Comparison of ENCODE assay signal across 1 cellular context in the genomic region with DNA sequence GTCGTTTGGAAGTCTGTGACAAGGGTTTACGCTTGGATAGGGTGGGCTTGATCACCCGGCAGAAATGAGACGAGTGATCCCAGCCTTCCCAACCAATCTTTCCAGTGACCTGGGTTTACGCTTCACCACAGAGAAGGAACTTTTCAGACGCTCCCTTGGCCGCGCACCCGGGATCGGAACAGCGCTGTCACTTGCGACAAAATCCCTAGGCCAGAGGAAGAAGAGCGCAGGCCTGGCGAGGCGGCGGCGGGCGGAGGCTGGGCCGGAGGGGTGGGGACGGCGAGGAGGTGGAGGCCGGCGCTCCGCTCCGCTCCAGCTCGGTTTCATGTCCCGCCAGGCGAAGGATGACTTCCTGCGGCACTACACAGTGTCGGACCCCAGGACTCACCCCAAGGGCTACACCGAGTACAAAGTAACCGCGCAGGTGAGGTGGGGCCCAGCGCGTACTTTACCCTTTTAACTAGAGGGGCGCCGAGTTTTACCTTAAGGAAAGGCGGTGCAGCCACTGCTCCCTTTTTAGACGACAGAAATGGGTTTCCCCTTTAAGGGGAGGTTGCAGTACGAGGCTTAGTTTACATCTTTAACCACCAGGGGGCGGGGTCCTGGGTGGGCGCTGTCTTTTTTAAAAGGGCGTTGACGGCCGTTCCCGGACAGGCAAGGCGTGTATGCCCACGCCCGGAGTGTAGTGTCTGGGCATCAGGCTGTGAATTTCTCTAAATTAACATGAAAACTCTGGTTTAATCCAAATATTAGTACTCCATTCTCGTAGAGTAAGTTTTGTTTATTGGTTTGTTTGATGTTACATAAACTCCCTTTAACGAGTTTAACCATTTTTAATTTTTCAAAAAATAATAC.
TF ChIP-seq lines count a peak whose summit lies in the region.

A gene with protein sequence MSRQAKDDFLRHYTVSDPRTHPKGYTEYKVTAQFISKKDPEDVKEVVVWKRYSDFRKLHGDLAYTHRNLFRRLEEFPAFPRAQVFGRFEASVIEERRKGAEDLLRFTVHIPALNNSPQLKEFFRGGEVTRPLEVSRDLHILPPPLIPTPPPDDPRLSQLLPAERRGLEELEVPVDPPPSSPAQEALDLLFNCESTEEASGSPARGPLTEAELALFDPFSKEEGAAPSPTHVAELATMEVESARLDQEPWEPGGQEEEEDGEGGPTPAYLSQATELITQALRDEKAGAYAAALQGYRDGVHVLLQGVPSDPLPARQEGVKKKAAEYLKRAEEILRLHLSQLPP (plus strand): TSS at position 227 of the 855 bp plus-strand sequence. CDS start 99 bp downstream, at position 326.

TF ChIP-seq in HEK293, 187 proteins besides CTCF, POLR2A, EP300 and RAD21 (continued from another document and continues in another):
- TF ChIP-seq, protein P1, sequence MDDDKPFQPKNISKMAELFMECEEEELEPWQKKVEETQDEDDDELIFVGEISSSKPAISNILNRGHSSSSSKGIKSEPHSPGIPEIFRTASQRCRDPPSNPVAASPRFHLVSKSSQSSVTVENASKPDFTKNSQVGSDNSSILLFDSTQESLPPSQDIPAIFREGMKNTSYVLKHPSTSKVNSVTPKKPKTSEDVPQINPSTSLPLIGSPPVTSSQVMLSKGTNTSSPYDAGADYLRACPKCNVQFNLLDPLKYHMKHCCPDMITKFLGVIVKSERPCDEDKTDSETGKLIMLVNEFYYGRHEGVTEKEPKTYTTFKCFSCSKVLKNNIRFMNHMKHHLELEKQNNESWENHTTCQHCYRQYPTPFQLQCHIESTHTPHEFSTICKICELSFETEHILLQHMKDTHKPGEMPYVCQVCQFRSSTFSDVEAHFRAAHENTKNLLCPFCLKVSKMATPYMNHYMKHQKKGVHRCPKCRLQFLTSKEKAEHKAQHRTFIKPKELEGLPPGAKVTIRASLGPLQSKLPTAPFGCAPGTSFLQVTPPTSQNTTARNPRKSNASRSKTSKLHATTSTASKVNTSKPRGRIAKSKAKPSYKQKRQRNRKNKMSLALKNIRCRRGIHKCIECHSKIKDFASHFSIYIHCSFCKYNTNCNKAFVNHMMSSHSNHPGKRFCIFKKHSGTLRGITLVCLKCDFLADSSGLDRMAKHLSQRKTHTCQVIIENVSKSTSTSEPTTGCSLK (tag by site-specific recombination; IDR thresholded peaks at IDR 0.05), result no peak
- TF ChIP-seq, protein P2, sequence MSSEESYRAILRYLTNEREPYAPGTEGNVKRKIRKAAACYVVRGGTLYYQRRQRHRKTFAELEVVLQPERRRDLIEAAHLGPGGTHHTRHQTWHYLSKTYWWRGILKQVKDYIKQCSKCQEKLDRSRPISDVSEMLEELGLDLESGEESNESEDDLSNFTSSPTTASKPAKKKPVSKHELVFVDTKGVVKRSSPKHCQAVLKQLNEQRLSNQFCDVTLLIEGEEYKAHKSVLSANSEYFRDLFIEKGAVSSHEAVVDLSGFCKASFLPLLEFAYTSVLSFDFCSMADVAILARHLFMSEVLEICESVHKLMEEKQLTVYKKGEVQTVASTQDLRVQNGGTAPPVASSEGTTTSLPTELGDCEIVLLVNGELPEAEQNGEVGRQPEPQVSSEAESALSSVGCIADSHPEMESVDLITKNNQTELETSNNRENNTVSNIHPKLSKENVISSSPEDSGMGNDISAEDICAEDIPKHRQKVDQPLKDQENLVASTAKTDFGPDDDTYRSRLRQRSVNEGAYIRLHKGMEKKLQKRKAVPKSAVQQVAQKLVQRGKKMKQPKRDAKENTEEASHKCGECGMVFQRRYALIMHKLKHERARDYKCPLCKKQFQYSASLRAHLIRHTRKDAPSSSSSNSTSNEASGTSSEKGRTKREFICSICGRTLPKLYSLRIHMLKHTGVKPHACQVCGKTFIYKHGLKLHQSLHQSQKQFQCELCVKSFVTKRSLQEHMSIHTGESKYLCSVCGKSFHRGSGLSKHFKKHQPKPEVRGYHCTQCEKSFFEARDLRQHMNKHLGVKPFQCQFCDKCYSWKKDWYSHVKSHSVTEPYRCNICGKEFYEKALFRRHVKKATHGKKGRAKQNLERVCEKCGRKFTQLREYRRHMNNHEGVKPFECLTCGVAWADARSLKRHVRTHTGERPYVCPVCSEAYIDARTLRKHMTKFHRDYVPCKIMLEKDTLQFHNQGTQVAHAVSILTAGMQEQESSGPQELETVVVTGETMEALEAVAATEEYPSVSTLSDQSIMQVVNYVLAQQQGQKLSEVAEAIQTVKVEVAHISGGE (tag by site-specific recombination; conservative IDR thresholded peaks at IDR 0.05; ENCODE audit: low read depth), result peak; percentile 77
- TF ChIP-seq ZNF292 (tag by site-specific recombination; IDR thresholded peaks at IDR 0.05; ENCODE audit: borderline replicate concordance, low read depth) (no peak), SCRT2 (tag by site-specific recombination; IDR thresholded peaks at IDR 0.05) (no peak), ZNF768 (tag by site-specific recombination; IDR thresholded peaks at IDR 0.05) (no peak), MYNN (tag by site-specific recombination; IDR thresholded peaks at IDR 0.05; ENCODE audit: borderline replicate concordance) (no peak), ZNF248 (tag by site-specific recombination; IDR thresholded peaks at IDR 0.05) (no peak), ZNF2 (tag by site-specific recombination; IDR thresholded peaks at IDR 0.05) (peak; percentile 97), ZNF214 (tag by site-specific recombination; IDR thresholded peaks at IDR 0.05; ENCODE audit: borderline replicate concordance) (no peak), ZNF548 (tag by site-specific recombination; IDR thresholded peaks at IDR 0.05) (no peak), ZNF623 (tag by site-specific recombination; IDR thresholded peaks at IDR 0.05) (0 out of 2 replicates have a peak, but pooled peaks have one; percentile 24), ZNF626 (tag by site-specific recombination; IDR thresholded peaks at IDR 0.05) (no peak), ZNF311 (tag by site-specific recombination; IDR thresholded peaks at IDR 0.05; ENCODE audit: borderline replicate concordance) (no peak), YY1 (tag by site-specific recombination; IDR thresholded peaks at IDR 0.05) (no peak; the same call in 1 of the 2 replicates), ZNF791 (tag by site-specific recombination; IDR thresholded peaks at IDR 0.05) (no peak), HOXA7 (CRISPR knock-in tag; IDR thresholded peaks at IDR 0.05; ENCODE audit: borderline replicate concordance) (no peak), ZNF629 (tag by site-specific recombination; IDR thresholded peaks at IDR 0.05) (peak; percentile 48; the same call in 1 of the 2 replicates)
- TF ChIP-seq, protein P3, sequence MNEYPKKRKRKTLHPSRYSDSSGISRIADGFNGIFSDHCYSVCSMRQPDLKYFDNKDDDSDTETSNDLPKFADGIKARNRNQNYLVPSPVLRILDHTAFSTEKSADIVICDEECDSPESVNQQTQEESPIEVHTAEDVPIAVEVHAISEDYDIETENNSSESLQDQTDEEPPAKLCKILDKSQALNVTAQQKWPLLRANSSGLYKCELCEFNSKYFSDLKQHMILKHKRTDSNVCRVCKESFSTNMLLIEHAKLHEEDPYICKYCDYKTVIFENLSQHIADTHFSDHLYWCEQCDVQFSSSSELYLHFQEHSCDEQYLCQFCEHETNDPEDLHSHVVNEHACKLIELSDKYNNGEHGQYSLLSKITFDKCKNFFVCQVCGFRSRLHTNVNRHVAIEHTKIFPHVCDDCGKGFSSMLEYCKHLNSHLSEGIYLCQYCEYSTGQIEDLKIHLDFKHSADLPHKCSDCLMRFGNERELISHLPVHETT (tag by site-specific recombination; IDR thresholded peaks at IDR 0.05), result no peak
- TF ChIP-seq, protein P4, sequence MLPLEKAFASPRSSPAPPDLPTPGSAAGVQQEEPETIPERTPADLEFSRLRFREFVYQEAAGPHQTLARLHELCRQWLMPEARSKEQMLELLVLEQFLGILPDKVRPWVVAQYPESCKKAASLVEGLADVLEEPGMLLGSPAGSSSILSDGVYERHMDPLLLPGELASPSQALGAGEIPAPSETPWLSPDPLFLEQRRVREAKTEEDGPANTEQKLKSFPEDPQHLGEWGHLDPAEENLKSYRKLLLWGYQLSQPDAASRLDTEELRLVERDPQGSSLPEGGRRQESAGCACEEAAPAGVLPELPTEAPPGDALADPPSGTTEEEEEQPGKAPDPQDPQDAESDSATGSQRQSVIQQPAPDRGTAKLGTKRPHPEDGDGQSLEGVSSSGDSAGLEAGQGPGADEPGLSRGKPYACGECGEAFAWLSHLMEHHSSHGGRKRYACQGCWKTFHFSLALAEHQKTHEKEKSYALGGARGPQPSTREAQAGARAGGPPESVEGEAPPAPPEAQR (tag by site-specific recombination; IDR thresholded peaks at IDR 0.05), result no peak
- TF ChIP-seq, protein P5, sequence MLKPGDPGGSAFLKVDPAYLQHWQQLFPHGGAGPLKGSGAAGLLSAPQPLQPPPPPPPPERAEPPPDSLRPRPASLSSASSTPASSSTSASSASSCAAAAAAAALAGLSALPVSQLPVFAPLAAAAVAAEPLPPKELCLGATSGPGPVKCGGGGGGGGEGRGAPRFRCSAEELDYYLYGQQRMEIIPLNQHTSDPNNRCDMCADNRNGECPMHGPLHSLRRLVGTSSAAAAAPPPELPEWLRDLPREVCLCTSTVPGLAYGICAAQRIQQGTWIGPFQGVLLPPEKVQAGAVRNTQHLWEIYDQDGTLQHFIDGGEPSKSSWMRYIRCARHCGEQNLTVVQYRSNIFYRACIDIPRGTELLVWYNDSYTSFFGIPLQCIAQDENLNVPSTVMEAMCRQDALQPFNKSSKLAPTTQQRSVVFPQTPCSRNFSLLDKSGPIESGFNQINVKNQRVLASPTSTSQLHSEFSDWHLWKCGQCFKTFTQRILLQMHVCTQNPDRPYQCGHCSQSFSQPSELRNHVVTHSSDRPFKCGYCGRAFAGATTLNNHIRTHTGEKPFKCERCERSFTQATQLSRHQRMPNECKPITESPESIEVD (tag by site-specific recombination; IDR thresholded peaks at IDR 0.05), result no peak
- TF ChIP-seq, protein P6, sequence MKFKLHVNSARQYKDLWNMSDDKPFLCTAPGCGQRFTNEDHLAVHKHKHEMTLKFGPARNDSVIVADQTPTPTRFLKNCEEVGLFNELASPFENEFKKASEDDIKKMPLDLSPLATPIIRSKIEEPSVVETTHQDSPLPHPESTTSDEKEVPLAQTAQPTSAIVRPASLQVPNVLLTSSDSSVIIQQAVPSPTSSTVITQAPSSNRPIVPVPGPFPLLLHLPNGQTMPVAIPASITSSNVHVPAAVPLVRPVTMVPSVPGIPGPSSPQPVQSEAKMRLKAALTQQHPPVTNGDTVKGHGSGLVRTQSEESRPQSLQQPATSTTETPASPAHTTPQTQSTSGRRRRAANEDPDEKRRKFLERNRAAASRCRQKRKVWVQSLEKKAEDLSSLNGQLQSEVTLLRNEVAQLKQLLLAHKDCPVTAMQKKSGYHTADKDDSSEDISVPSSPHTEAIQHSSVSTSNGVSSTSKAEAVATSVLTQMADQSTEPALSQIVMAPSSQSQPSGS (tag by site-specific recombination; IDR thresholded peaks at IDR 0.05; ENCODE audit: low read depth), result no peak
- TF ChIP-seq, protein P7, sequence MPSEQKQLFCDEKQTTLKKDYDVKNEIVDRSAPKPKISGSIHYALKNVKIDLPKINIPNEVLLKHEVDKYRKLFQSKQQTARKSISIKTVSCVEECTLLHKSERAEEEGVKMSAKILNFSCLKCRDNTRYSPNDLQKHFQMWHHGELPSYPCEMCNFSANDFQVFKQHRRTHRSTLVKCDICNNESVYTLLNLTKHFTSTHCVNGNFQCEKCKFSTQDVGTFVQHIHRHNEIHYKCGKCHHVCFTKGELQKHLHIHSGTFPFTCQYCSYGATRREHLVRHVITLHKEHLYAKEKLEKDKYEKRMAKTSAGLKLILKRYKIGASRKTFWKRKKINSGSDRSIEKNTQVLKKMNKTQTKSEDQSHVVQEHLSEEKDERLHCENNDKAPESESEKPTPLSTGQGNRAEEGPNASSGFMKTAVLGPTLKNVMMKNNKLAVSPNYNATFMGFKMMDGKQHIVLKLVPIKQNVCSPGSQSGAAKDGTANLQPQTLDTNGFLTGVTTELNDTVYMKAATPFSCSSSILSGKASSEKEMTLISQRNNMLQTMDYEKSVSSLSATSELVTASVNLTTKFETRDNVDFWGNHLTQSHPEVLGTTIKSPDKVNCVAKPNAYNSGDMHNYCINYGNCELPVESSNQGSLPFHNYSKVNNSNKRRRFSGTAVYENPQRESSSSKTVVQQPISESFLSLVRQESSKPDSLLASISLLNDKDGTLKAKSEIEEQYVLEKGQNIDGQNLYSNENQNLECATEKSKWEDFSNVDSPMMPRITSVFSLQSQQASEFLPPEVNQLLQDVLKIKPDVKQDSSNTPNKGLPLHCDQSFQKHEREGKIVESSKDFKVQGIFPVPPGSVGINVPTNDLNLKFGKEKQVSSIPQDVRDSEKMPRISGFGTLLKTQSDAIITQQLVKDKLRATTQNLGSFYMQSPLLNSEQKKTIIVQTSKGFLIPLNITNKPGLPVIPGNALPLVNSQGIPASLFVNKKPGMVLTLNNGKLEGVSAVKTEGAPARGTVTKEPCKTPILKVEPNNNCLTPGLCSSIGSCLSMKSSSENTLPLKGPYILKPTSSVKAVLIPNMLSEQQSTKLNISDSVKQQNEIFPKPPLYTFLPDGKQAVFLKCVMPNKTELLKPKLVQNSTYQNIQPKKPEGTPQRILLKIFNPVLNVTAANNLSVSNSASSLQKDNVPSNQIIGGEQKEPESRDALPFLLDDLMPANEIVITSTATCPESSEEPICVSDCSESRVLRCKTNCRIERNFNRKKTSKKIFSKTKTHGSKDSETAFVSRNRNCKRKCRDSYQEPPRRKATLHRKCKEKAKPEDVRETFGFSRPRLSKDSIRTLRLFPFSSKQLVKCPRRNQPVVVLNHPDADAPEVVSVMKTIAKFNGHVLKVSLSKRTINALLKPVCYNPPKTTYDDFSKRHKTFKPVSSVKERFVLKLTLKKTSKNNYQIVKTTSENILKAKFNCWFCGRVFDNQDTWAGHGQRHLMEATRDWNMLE (tag by site-specific recombination; conservative IDR thresholded peaks at IDR 0.05; ENCODE audit: low read depth), result no peak
- TF ChIP-seq, protein P8, sequence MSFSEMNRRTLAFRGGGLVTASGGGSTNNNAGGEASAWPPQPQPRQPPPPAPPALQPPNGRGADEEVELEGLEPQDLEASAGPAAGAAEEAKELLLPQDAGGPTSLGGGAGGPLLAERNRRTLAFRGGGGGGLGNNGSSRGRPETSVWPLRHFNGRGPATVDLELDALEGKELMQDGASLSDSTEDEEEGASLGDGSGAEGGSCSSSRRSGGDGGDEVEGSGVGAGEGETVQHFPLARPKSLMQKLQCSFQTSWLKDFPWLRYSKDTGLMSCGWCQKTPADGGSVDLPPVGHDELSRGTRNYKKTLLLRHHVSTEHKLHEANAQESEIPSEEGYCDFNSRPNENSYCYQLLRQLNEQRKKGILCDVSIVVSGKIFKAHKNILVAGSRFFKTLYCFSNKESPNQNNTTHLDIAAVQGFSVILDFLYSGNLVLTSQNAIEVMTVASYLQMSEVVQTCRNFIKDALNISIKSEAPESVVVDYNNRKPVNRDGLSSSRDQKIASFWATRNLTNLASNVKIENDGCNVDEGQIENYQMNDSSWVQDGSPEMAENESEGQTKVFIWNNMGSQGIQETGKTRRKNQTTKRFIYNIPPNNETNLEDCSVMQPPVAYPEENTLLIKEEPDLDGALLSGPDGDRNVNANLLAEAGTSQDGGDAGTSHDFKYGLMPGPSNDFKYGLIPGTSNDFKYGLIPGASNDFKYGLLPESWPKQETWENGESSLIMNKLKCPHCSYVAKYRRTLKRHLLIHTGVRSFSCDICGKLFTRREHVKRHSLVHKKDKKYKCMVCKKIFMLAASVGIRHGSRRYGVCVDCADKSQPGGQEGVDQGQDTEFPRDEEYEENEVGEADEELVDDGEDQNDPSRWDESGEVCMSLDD (tag by site-specific recombination; IDR thresholded peaks at IDR 0.05), result no peak
- TF ChIP-seq, protein P9, sequence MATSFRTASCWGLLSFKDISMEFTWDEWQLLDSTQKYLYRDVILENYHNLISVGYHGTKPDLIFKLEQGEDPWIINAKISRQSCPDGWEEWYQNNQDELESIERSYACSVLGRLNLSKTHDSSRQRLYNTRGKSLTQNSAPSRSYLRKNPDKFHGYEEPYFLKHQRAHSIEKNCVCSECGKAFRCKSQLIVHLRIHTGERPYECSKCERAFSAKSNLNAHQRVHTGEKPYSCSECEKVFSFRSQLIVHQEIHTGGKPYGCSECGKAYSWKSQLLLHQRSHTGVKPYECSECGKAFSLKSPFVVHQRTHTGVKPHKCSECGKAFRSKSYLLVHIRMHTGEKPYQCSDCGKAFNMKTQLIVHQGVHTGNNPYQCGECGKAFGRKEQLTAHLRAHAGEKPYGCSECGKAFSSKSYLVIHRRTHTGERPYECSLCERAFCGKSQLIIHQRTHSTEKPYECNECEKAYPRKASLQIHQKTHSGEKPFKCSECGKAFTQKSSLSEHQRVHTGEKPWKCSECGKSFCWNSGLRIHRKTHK (tag by site-specific recombination; IDR thresholded peaks at IDR 0.05), result no peak
